In genomic region chr12:130266751-130267150, GRCh38 we compare ENCODE assay signal across 1 cellular context.
TF ChIP-seq lines count a peak whose summit lies in the region.

No MANE protein-coding gene starts in this region.

TF ChIP-seq in GM23338, 12 proteins besides CTCF, POLR2A, EP300 and RAD21 (continued from another document):
- TF ChIP-seq ZNF462 (CRISPR knock-in tag; IDR thresholded peaks at IDR 0.05) (no peak), CREB1 (CRISPR knock-in tag; IDR thresholded peaks at IDR 0.05; ENCODE audit: low read depth) (no peak), ZNF331 (CRISPR knock-in tag; IDR thresholded peaks at IDR 0.05; ENCODE audit: low read depth) (no peak), ETS1 (IDR thresholded peaks at IDR 0.05) (no peak), STAT1 (IDR thresholded peaks at IDR 0.05; ENCODE audit: unreplicated experiment) (no peak), JUNB (IDR thresholded peaks at IDR 0.05; ENCODE audit: unreplicated experiment) (no peak), EZH2phosphoT487 (IDR thresholded peaks at IDR 0.05; ENCODE audit: unreplicated experiment) (no peak), NANOG (IDR thresholded peaks at IDR 0.05; ENCODE audit: borderline replicate concordance) (no peak), EZH2 (IDR thresholded peaks at IDR 0.05; ENCODE audit: low read depth, unreplicated experiment) (no peak), POLR2AphosphoS5 (IDR thresholded peaks at IDR 0.05; ENCODE audit: low read depth) (no peak)
